ENCODE assay signal across 1 cellular context in genomic region chr4:183068502-183068901, GRCh38.
TF ChIP-seq lines count a peak whose summit lies in the region.

No MANE protein-coding gene starts in this region.

TF ChIP-seq in GM23338, 12 proteins besides CTCF, POLR2A, EP300 and RAD21 (continued from another document):
- TF ChIP-seq ZNF462 (CRISPR knock-in tag; IDR thresholded peaks at IDR 0.05) (no peak), REST (IDR thresholded peaks at IDR 0.05; ENCODE audit: unreplicated experiment) (no peak)
